30 cellular contexts compared by ENCODE assay signal in the genomic region with DNA sequence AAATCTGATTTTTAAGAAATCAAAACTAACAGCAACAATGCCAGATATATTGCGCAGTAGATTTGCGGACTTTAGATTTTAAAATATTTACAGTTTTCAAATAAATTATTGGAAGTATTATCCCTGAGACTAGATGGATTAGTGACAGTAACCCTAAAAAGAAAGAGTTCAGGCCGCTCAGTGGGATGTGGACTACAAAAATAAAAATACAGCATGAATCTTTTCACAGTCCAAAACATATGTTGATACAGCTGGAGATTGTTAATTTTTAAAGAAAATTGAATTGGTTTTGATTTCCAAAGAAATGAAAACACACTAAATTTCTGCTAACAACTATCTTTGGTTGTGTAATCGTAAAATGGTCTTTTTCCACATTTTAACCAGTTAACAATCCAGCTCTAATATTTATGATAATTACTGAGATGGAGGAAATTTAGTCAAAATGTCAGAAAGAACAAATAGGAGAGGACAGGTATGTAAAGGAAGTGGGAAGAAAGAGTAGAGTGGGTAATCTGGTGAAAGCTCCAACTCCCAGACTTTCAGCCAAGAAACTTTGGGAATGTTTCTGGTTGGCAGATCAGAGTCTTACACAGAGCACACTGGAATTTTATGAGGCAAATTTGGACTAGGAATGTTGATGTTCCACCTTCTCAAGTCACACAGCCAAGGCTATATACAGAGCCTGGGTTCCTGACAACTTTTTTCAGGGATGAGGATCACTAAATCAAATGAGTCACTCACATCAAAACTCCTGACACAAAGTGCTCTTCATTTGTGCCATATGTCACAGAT. TPM values are rescaled to one million over a fixed set of nuclear protein-coding genes. Genes with fewer than 3 reads are reported as not detected.
"Had no signal": no experiment of that assay in that cellular context is flagged by ENCODE, and none has a peak within 500 bp of the region (broad histone marks: within the 10 kb centered on the region; RNA-seq: fewer than 3 reads in every experiment).

No MANE protein-coding gene starts in this region.

- DNase-seq: activated B cell treated with CpG ODN at 0.5 μM for 24 hours; activated CD4-positive, alpha-beta T cell treated with anti-CD3 and anti-CD28 coated beads for 36 hours; activated CD4-positive, alpha-beta T cell treated with anti-CD3 and anti-CD28 coated beads, Interleukin-2, amount 50 U/mL, for 4 hours; activated CD8-positive, alpha-beta memory T cell treated with anti-CD3 and anti-CD28 coated beads for 24 hours; activated CD8-positive, alpha-beta memory T cell treated with anti-CD3 and anti-CD28 coated beads, Interleukin-2, amount 50 U/mL, for 4 hours; activated T-cell treated with anti-CD3 and anti-CD28 coated beads, Interleukin-2, amount 50 U/mL, for 24 hours; adrenal gland; cerebellar nuclear complex; cortex of kidney; endodermal cell; gastrocnemius medialis; hypothalamus; nucleus accumbens; sigmoid colon; stimulated activated CD4-positive, alpha-beta T cell treated with anti-CD3 and anti-CD28 coated beads, Interleukin-4, amount 100 ng/mL, for 1 hour; stimulated activated naive CD4-positive, alpha-beta T cell treated with Interleukin-2 at 50 U/mL for 16 hours; substantia nigra; T1000; thyroid gland; upper lobe of right lung had no signal

- ATAC-seq: activated CD4-positive, alpha-beta T cell treated with anti-CD3 and anti-CD28 coated beads for 36 hours; activated naive CD4-positive, alpha-beta T cell treated with anti-CD3 and anti-CD28 coated beads, Interleukin-2, amount 50 U/mL, for 72 hours; activated T-helper 17 cell treated with anti-CD3 and anti-CD28 coated beads, Interleukin-2, amount 50 U/mL, for 72 hours; gastrocnemius medialis; upper lobe of right lung had no signal

- H3K27me3 Mint-ChIP-seq: activated B cell treated with CpG ODN at 0.5 μM for 24 hours; activated T-cell treated with anti-CD3 and anti-CD28 coated beads, Interleukin-2, amount 50 U/mL, for 24 hours; activated T-helper 17 cell treated with anti-CD3 and anti-CD28 coated beads, Interleukin-2, amount 50 U/mL, for 72 hours had no signal

- H3K4me1 ChIP-seq: adrenal gland, gastrocnemius medialis, sigmoid colon, thyroid gland, upper lobe of right lung had no signal

- H3K36me3 ChIP-seq: adrenal gland, gastrocnemius medialis, sigmoid colon, thyroid gland, upper lobe of right lung had no signal

- H3K27me3 ChIP-seq: adrenal gland, gastrocnemius medialis, sigmoid colon, thyroid gland, upper lobe of right lung had no signal

- H3K4me3 Mint-ChIP-seq: activated B cell treated with CpG ODN at 0.5 μM for 24 hours; activated CD4-positive, alpha-beta T cell treated with anti-CD3 and anti-CD28 coated beads for 36 hours; activated T-cell treated with anti-CD3 and anti-CD28 coated beads, Interleukin-2, amount 50 U/mL, for 24 hours; activated T-helper 17 cell treated with anti-CD3 and anti-CD28 coated beads, Interleukin-2, amount 50 U/mL, for 72 hours; endodermal cell; memory B cell; T-helper 1 cell treated with Interleukin-12 subunit alpha and Interleukin-12 subunit beta and Interleukin-4 antibody, amounts not matched to agents 30 μg/mL and 1 μg/mL, for 36 hours had no signal

- H3K27ac ChIP-seq: adrenal gland, epithelial cell of prostate, gastrocnemius medialis, sigmoid colon, thyroid gland, upper lobe of right lung had no signal

- H3K9me3 ChIP-seq: gastrocnemius medialis, thyroid gland had no signal

- H3K4me3 ChIP-seq: adrenal gland, gastrocnemius medialis, sigmoid colon, smooth muscle cell, thyroid gland, upper lobe of right lung had no signal

- H3K27ac Mint-ChIP-seq: activated B cell treated with CpG ODN at 0.5 μM for 24 hours; activated CD4-positive, alpha-beta T cell treated with anti-CD3 and anti-CD28 coated beads for 36 hours; activated naive CD4-positive, alpha-beta T cell treated with anti-CD3 and anti-CD28 coated beads, Interleukin-2, amount 50 U/mL, for 72 hours; activated T-cell treated with anti-CD3 and anti-CD28 coated beads, Interleukin-2, amount 50 U/mL, for 24 hours; activated T-helper 17 cell treated with anti-CD3 and anti-CD28 coated beads, Interleukin-2, amount 50 U/mL, for 72 hours; endodermal cell; memory B cell; T-helper 1 cell treated with Interleukin-12 subunit alpha and Interleukin-12 subunit beta and Interleukin-4 antibody, amounts not matched to agents 30 μg/mL and 1 μg/mL, for 36 hours had no signal

- H3K4me1 Mint-ChIP-seq: activated B cell treated with CpG ODN at 0.5 μM for 24 hours; activated CD4-positive, alpha-beta T cell treated with anti-CD3 and anti-CD28 coated beads for 36 hours; endodermal cell had no signal

RNA-seq across cellular contexts. Expression of a gene that starts 15.1 kb away (rescaled TPM):
- total RNA-seq: activated B cell treated with CpG ODN at 0.5 μM for 24 hours; activated CD4-positive, alpha-beta T cell treated with anti-CD3 and anti-CD28 coated beads for 36 hours; activated naive CD4-positive, alpha-beta T cell treated with anti-CD3 and anti-CD28 coated beads, Interleukin-2, amount 50 U/mL, for 72 hours; activated T-helper 17 cell treated with anti-CD3 and anti-CD28 coated beads, Interleukin-2, amount 50 U/mL, for 72 hours; astrocyte; liver; mononuclear cell; myocyte had no signal

RNA-seq across cellular contexts. Expression of a gene that starts 27.9 kb away (rescaled TPM):
- total RNA-seq: activated CD4-positive, alpha-beta T cell treated with anti-CD3 and anti-CD28 coated beads for 36 hours; activated naive CD4-positive, alpha-beta T cell treated with anti-CD3 and anti-CD28 coated beads, Interleukin-2, amount 50 U/mL, for 72 hours; activated T-helper 17 cell treated with anti-CD3 and anti-CD28 coated beads, Interleukin-2, amount 50 U/mL, for 72 hours; astrocyte; endodermal cell; mononuclear cell; myocyte had no signal
